1 cellular context compared by ENCODE assay signal in genomic region chr15:39149636-39150035, GRCh38.
TF ChIP-seq lines count a peak whose summit lies in the region.

No MANE protein-coding gene starts in this region.

TF ChIP-seq in HepG2, 621 proteins besides CTCF, POLR2A, EP300 and RAD21 (continued from another document):
- TF ChIP-seq ZNF747 (CRISPR knock-in tag; IDR thresholded peaks at IDR 0.05; ENCODE audit: borderline replicate concordance) (no peak), ZNF790 (CRISPR knock-in tag; IDR thresholded peaks at IDR 0.05; ENCODE audit: borderline replicate concordance) (no peak), FOSL2 (CRISPR knock-in tag; IDR thresholded peaks at IDR 0.05) (no peak), ARID4A (CRISPR knock-in tag; IDR thresholded peaks at IDR 0.05; ENCODE audit: borderline replicate concordance) (no peak), NFYB (CRISPR knock-in tag; IDR thresholded peaks at IDR 0.05) (no peak), ATM (IDR thresholded peaks at IDR 0.05; ENCODE audit: borderline replicate concordance) (no peak), ELF3 (CRISPR knock-in tag; IDR thresholded peaks at IDR 0.05) (no peak), ATF2 (CRISPR knock-in tag; IDR thresholded peaks at IDR 0.05) (no peak), XBP1 (CRISPR knock-in tag; IDR thresholded peaks at IDR 0.05) (no peak), HMGA1 (CRISPR knock-in tag; conservative IDR thresholded peaks at IDR 0.05) (no peak)
